17 cellular contexts compared by ENCODE assay signal in the genomic region with DNA sequence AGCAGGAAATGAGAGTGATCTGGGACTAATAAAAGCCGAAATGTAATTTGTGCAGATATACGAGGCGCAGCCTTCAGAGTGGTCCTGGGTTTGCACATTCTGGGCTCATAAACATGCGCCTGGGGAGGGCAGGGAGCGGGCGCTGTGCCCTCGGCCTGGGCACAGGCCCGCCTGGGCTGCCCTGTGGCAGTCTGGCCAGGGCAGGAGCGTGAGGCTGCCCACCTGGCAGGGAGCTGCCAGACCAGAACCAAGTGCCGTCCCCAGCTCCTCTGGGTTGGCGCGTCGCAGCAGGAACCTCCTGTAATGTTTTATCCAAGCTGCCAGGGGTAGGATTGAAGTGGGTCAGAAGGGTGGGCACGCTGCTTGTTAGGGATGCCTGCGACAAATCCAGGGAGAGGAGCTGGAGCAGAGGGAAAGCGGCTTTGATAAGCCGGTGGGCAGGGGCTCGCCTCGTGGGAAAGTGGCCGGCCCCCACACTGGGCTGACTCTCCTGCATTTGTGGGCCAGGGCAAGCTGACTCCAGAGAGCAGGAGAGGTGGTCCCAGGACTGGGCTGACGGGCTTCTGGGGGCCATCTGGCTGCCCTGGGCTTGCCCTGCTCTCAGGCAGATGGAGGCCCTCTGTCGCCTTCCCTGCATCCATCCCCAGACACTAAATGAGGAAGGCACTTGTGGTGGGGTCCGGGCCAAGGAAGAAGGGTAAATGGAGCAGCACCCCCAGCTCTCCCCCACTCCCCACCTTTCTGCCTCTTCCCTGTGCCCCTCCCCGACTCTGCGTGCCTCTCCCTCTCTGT. TPM values are rescaled to one million over a fixed set of nuclear protein-coding genes. Genes with fewer than 3 reads are reported as not detected.
DNase-seq lines count a peak whose midpoint lies in the region; ATAC-seq and TF ChIP-seq lines count a peak whose summit lies in the region.
"Had no signal": no experiment of that assay in that cellular context is flagged by ENCODE, and none has a peak within 500 bp of the region (broad histone marks: within the 10 kb centered on the region; RNA-seq: fewer than 3 reads in every experiment).

No MANE protein-coding gene starts in this region.

- H3K27me3 Mint-ChIP-seq in glutamatergic neuron (ENCODE audit: unreplicated experiment): peaks cover 44% of the 10 kb centered on the region
- H3K27me3 Mint-ChIP-seq in stimulated activated naive B cell treated with anti-CD40 and anti-IgM and Interleukin-4, amounts not matched to agents 10 μg/mL and 1 μg/mL and 100 μg/mL, for 72 hours: no peaks in the 10 kb centered on the region
- H3K27me3 Mint-ChIP-seq: activated naive CD8-positive, alpha-beta T cell treated with anti-CD3 and anti-CD28 coated beads, Interleukin-2, amount 50 U/mL, for 24 hours had no signal

- peaks cover 9% of the 10 kb centered on the region; the same call in 1 of the 2 replicates for H3K36me3 ChIP-seq in SK-N-MC (ENCODE audit: insufficient read depth, low read length)
- H3K36me3 ChIP-seq: transverse colon had no signal

- H3K9me3 Mint-ChIP-seq in glutamatergic neuron (ENCODE audit: unreplicated experiment): peaks cover 43% of the 10 kb centered on the region
- no peaks in the 10 kb centered on the region for H3K9me3 Mint-ChIP-seq in stimulated activated naive B cell treated with anti-CD40 and anti-IgM and Interleukin-4, amounts not matched to agents 10 μg/mL and 1 μg/mL and 100 μg/mL, for 72 hours
- H3K9me3 Mint-ChIP-seq: activated naive CD8-positive, alpha-beta T cell treated with anti-CD3 and anti-CD28 coated beads, Interleukin-2, amount 50 U/mL, for 24 hours had no signal

- peak overlapping the region; percentile 100 for H3K27ac Mint-ChIP-seq in glutamatergic neuron (ENCODE audit: unreplicated experiment)
- peak overlapping the region; percentile 34 for H3K27ac Mint-ChIP-seq in stimulated activated naive B cell treated with anti-CD40 and anti-IgM and Interleukin-4, amounts not matched to agents 10 μg/mL and 1 μg/mL and 100 μg/mL, for 72 hours
- H3K27ac Mint-ChIP-seq: activated naive CD8-positive, alpha-beta T cell treated with anti-CD3 and anti-CD28 coated beads, Interleukin-2, amount 50 U/mL, for 24 hours had no signal

- H3K4me3 ChIP-seq in SK-N-MC: peak overlapping the region; percentile 67
- H3K4me3 ChIP-seq: A549, transverse colon had no signal

- peak overlapping the region; percentile 81 for H3K4me3 Mint-ChIP-seq in glutamatergic neuron (ENCODE audit: unreplicated experiment)
- no peak overlapping the region for H3K4me3 Mint-ChIP-seq in stimulated activated naive B cell treated with anti-CD40 and anti-IgM and Interleukin-4, amounts not matched to agents 10 μg/mL and 1 μg/mL and 100 μg/mL, for 72 hours
- H3K4me3 Mint-ChIP-seq: activated naive CD8-positive, alpha-beta T cell treated with anti-CD3 and anti-CD28 coated beads, Interleukin-2, amount 50 U/mL, for 24 hours had no signal

- peak; percentile 65 for DNase-seq in NCI-H82 (lab: John Stamatoyannopoulos, UW)
- DNase-seq in NCI-H82 treated with DMSO at 0.1 percent for 48 hours (lab: John Stamatoyannopoulos, UW; ENCODE audit: unreplicated experiment): no peak
- DNase-seq in SK-N-MC (ENCODE audit: low read depth, low spot score): peak; percentile 6
- DNase-seq in glutamatergic neuron: peak; percentile 70
- no peak for DNase-seq in stimulated activated naive B cell treated with anti-CD40 and anti-IgM and Interleukin-4, amounts not matched to agents 10 μg/mL and 1 μg/mL and 100 μg/mL, for 72 hours
- no peak for DNase-seq in activated effector memory CD4-positive, alpha-beta T cell treated with Interleukin-2 at 50 U/mL for 16 hours
- no peak for DNase-seq in medulla oblongata (ENCODE audit: extremely low spot score)
- DNase-seq: activated CD4-positive, alpha-beta T cell treated with anti-CD3 and anti-CD28 coated beads, Interleukin-2, amount 50 U/mL, for 48 hours; activated naive CD8-positive, alpha-beta T cell treated with anti-CD3 and anti-CD28 coated beads, Interleukin-2, amount 50 U/mL, for 24 hours; activated T-cell treated with anti-CD3 and anti-CD28 coated beads, Interleukin-2, amount 50 U/mL, for 48 hours; NCI-H1105 treated with DMSO at 0.1 percent for 48 hours; NCI-H345; PC-3; stimulated activated CD4-positive, alpha-beta T cell treated with anti-CD3 and anti-CD28 coated beads, Interleukin-4, amount 100 ng/mL, for 1 hour; transverse colon had no signal

- peaks cover 63% of the 10 kb centered on the region for H3K4me1 Mint-ChIP-seq in glutamatergic neuron (ENCODE audit: low read depth, unreplicated experiment)
- peaks cover 19 to 44% of the 10 kb centered on the region in 2 donors for H3K4me1 Mint-ChIP-seq in stimulated activated naive B cell treated with anti-CD40 and anti-IgM and Interleukin-4, amounts not matched to agents 10 μg/mL and 1 μg/mL and 100 μg/mL, for 72 hours

- H3K9ac ChIP-seq in SK-N-MC (ENCODE audit: insufficient read length): no peak overlapping the region

- ATAC-seq in stimulated activated naive B cell treated with anti-CD40 and anti-IgM and Interleukin-4, amounts not matched to agents 10 μg/mL and 1 μg/mL and 100 μg/mL, for 72 hours (replicated peaks): no peak
- ATAC-seq in HG03097 (IDR thresholded peaks at IDR 0.05; ENCODE audit: low FRiP score, unreplicated experiment): no peak
- ATAC-seq: A549; activated naive CD8-positive, alpha-beta T cell treated with anti-CD3 and anti-CD28 coated beads, Interleukin-2, amount 50 U/mL, for 24 hours; PC-3 had no signal

- H3K27ac ChIP-seq in SK-N-MC: peak overlapping the region; percentile 59; the same call in 1 of the 2 replicates
- H3K27ac ChIP-seq: transverse colon had no signal

- no peak for TF ChIP-seq CTCF in glutamatergic neuron (IDR thresholded peaks at IDR 0.05; ENCODE audit: partially characterized antibody, unreplicated experiment)

- no peaks in the 10 kb centered on the region for H3K36me3 Mint-ChIP-seq in glutamatergic neuron (ENCODE audit: unreplicated experiment)
- peaks cover 20 to 21% of the 10 kb centered on the region in 2 donors for H3K36me3 Mint-ChIP-seq in stimulated activated naive B cell treated with anti-CD40 and anti-IgM and Interleukin-4, amounts not matched to agents 10 μg/mL and 1 μg/mL and 100 μg/mL, for 72 hours

- no peaks in the 10 kb centered on the region for H3K9me3 ChIP-seq in SK-N-MC (ENCODE audit: low read depth, low read length)
- H3K9me3 ChIP-seq: A549, transverse colon had no signal

RNA-seq across cellular contexts. Expression of a gene that starts 45.9 kb away (rescaled TPM):
- 365 TPM for total RNA-seq in glutamatergic neuron (ENCODE audit: unreplicated experiment)

Comparison
In these comparisons a context has a peak if more than half of its experiments do, and no peak if none do; other contexts are left out.
1. DNase-seq: peak in NCI-H82 (single experiment), SK-N-MC (single experiment) and glutamatergic neuron (single experiment); none in NCI-H82 treated with DMSO at 0.1 percent for 48 hours (single experiment), stimulated activated naive B cell treated with anti-CD40 and anti-IgM and Interleukin-4, amounts not matched to agents 10 μg/mL and 1 μg/mL and 100 μg/mL, for 72 hours (single experiment), activated effector memory CD4-positive, alpha-beta T cell treated with Interleukin-2 at 50 U/mL for 16 hours (single experiment) and medulla oblongata (single experiment).